Comparison of ENCODE assay signal across 10 cellular contexts in genomic region chr20:44866703-44867335, GRCh38. TPM values are rescaled to one million over a fixed set of nuclear protein-coding genes. Genes with fewer than 3 reads are reported as not detected.
DNase-seq lines count a peak whose midpoint lies in the region; ATAC-seq and TF ChIP-seq lines count a peak whose summit lies in the region.
"Had no signal": no experiment of that assay in that cellular context is flagged by ENCODE, and none has a peak within 500 bp of the region (broad histone marks: within the 10 kb centered on the region; RNA-seq: fewer than 3 reads in every experiment).

No MANE protein-coding gene starts in this region.

- no peak overlapping the region for H3K4me2 ChIP-seq in mammary epithelial cell (ENCODE audit: insufficient read depth, low read depth, low read length)

- in situ Hi-C loops in mammary epithelial cell (cut with MboI; ENCODE audit: low sequenced_read_pairs in 2 of 2) = loop anchor here (5.0 to 10.0 kb wide), 3 partner anchors 122 to 182 kb away; partner anchors contain the start of gene KCNK15 (in 1 of the 2)

- H2AFZ ChIP-seq in mammary epithelial cell (ENCODE audit: low read depth, low read length) = no peak overlapping the region

- TF ChIP-seq CTCF in mammary epithelial cell (conservative IDR thresholded peaks at IDR 0.05 in 1 of 2, IDR thresholded peaks at IDR 0.05 in 1 of 2; ENCODE audit: extremely low read depth in 1 of 2, insufficient read depth in 1 of 2, low read depth in 1 of 2, low read length in 2 of 2) (no peak), MCF 10A (IDR thresholded peaks at IDR 0.05; ENCODE audit: unreplicated experiment) (no peak), psoas muscle (IDR thresholded peaks at IDR 0.05) (no peak)

- no peak overlapping the region for H3K4me3 Mint-ChIP-seq in MCF 10A (ENCODE audit: unreplicated experiment)
- peak overlapping the region; percentile 39 for H3K4me3 Mint-ChIP-seq in activated CD4-positive, alpha-beta memory T cell treated with anti-CD3 and anti-CD28 coated beads for 36 hours

- POLR2A ChIA-PET in MCF 10A (lab: Yijun Ruan, JAX) = interaction anchor here (0.6 to 1.6 kb wide), 3 partner anchors 79 to 120 kb away, joined by 3 to 5 read pairs (median 3); no protein-coding TSS in a partner anchor
- POLR2A ChIA-PET in activated CD4-positive, alpha-beta memory T cell treated with anti-CD3 and anti-CD28 coated beads for 36 hours (lab: Charles Lee) = no interaction called here

- H3K27ac Mint-ChIP-seq in MCF 10A (ENCODE audit: low read depth, unreplicated experiment) = no peak overlapping the region
- H3K27ac Mint-ChIP-seq in activated CD4-positive, alpha-beta memory T cell treated with anti-CD3 and anti-CD28 coated beads for 36 hours = no peak overlapping the region
- H3K27ac Mint-ChIP-seq: IgD-negative memory B cell had no signal

- dilution Hi-C loops in mammary epithelial cell (cut with HindIII; ENCODE audit: low sequenced_read_pairs) = loop anchor here (5.0 to 25.0 kb wide), 3 partner anchors 50 to 430 kb away; no protein-coding TSS in a partner anchor

- CTCF ChIA-PET in mammary epithelial cell (lab: Charles Lee; ENCODE audit: low non-redundant PET) (interaction anchor here (0.6 to 0.8 kb wide), 4 partner anchors 120 to 648 kb away, joined by 3 to 5 read pairs (median 4); no protein-coding TSS in a partner anchor), MCF 10A (lab: Yijun Ruan, JAX) (interaction anchor here (0.6 to 5.4 kb wide), 36 partner anchors 9 to 399 kb away, joined by 3 to 102 read pairs (median 3); partner anchors contain the start of genes KCNK15 and YWHAB)
- CTCF ChIA-PET in activated CD4-positive, alpha-beta memory T cell treated with anti-CD3 and anti-CD28 coated beads for 36 hours (lab: Charles Lee) = interaction anchor here (0.6 to 2.2 kb wide), 17 partner anchors 12 to 650 kb away, joined by 3 to 52 read pairs (median 4); partner anchors contain the start of gene KCNK15

- no peaks in the 10 kb centered on the region for H3K79me2 ChIP-seq in mammary epithelial cell (ENCODE audit: insufficient read depth, low read length)

- H3K4me1 ChIP-seq in mammary epithelial cell (ENCODE audit: insufficient read depth, low read length) (no peaks in the 10 kb centered on the region), psoas muscle (peaks cover 7% of the 10 kb centered on the region)

- H3K9me3 Mint-ChIP-seq in MCF 10A (ENCODE audit: unreplicated experiment) = no peaks in the 10 kb centered on the region
- H3K9me3 Mint-ChIP-seq in activated CD4-positive, alpha-beta memory T cell treated with anti-CD3 and anti-CD28 coated beads for 36 hours = no peaks in the 10 kb centered on the region
- H3K9me3 Mint-ChIP-seq: IgD-negative memory B cell had no signal

- H3K27ac ChIP-seq in mammary epithelial cell (ENCODE audit: insufficient read depth, low read depth, low read length) (no peak overlapping the region), substantia nigra (ENCODE audit: low read depth, low read length, poor library complexity, severe bottlenecking) (no peak overlapping the region), psoas muscle (no peak overlapping the region)

- intact Hi-C loops in mammary epithelial cell (cut with micrococcal nuclease) (loop anchor here (1.0 to 2.0 kb wide), 5 partner anchors 81 to 182 kb away; no protein-coding TSS in a partner anchor), MCF 10A (cut with micrococcal nuclease) (loop anchor here (1.0 to 5.0 kb wide), 3 partner anchors 120 to 182 kb away; no protein-coding TSS in a partner anchor), psoas muscle (cut with DNase I) (loop anchor here (2.0 to 5.0 kb wide), 3 partner anchors 118 to 185 kb away; no protein-coding TSS in a partner anchor)
- intact Hi-C loops in activated CD4-positive, alpha-beta memory T cell treated with anti-CD3 and anti-CD28 coated beads for 36 hours (cut with micrococcal nuclease) = loop anchor here (1.0 to 10.0 kb wide), 3 partner anchors 62 to 182 kb away; no protein-coding TSS in a partner anchor

- DNase-seq in mammary epithelial cell (peak; percentile 9), MCF 10A (ENCODE audit: unreplicated experiment) (no peak), fibroblast of peridontal ligament (ENCODE audit: extremely low read depth) (peak; percentile 30), substantia nigra (lab: John Stamatoyannopoulos, UW) (no peak), psoas muscle (no peak)
- no peak for DNase-seq in activated CD4-positive, alpha-beta memory T cell treated with anti-CD3 and anti-CD28 coated beads for 36 hours
- DNase-seq in stimulated activated CD4-positive, alpha-beta T cell treated with anti-CD3 and anti-CD28 coated beads, Interleukin-4, amount 100 ng/mL, for 24 hours = no peak

- H3K36me3 Mint-ChIP-seq in MCF 10A (ENCODE audit: insufficient read depth, unreplicated experiment) = no peaks in the 10 kb centered on the region
- H3K36me3 Mint-ChIP-seq in activated CD4-positive, alpha-beta memory T cell treated with anti-CD3 and anti-CD28 coated beads for 36 hours = no peaks in the 10 kb centered on the region
- H3K36me3 Mint-ChIP-seq: IgD-negative memory B cell had no signal

- peaks cover 32% of the 10 kb centered on the region for H3K27me3 Mint-ChIP-seq in MCF 10A (ENCODE audit: insufficient read depth, unreplicated experiment)
- peaks cover 3% of the 10 kb centered on the region for H3K27me3 Mint-ChIP-seq in activated CD4-positive, alpha-beta memory T cell treated with anti-CD3 and anti-CD28 coated beads for 36 hours

- H3K36me3 ChIP-seq in mammary epithelial cell (ENCODE audit: insufficient read depth, low read length) (no peaks in the 10 kb centered on the region), psoas muscle (ENCODE audit: insufficient read depth in 1 of 2, low read depth in 1 of 2) (no peaks in the 10 kb centered on the region)

- 66% methylated on average over 8 of the region's 8 CpGs for WGBS in mammary epithelial cell (ENCODE audit: low coverage, missing lambda C conversion rate)
- 82 to 88% (median 85%) methylated on average over 8 of the region's 8 CpGs for WGBS in psoas muscle, 3 donors

- no peaks in the 10 kb centered on the region for H4K20me1 ChIP-seq in mammary epithelial cell (ENCODE audit: insufficient read depth, low read length)

- no TSS peak for BruUV-seq in mammary epithelial cell (replicated peaks; lab: Mats Ljungman, UMichigan)
- BruUV-seq in MCF 10A (replicated peaks; lab: Mats Ljungman, UMichigan) = no TSS peak

- H3K27me3 ChIP-seq in mammary epithelial cell (ENCODE audit: insufficient read depth, low read length) (peaks cover 3% of the 10 kb centered on the region), psoas muscle (ENCODE audit: insufficient read depth in 3 of 3, low read length in 2 of 3) (no peaks in the 10 kb centered on the region)

- H3K4me3 ChIP-seq in mammary epithelial cell (replicated peaks in 1 of 3; ENCODE audit: insufficient read depth in 1 of 3, low read depth in 2 of 3, low read length in 3 of 3) (no peak overlapping the region), psoas muscle (no peak overlapping the region)

- H3K9me3 ChIP-seq in mammary epithelial cell (replicated peaks; ENCODE audit: insufficient read depth, low read length) (no peaks in the 10 kb centered on the region), psoas muscle (no peaks in the 10 kb centered on the region)

- no peak overlapping the region for H3K9ac ChIP-seq in mammary epithelial cell (ENCODE audit: insufficient read depth, low read length)

- H3K4me1 Mint-ChIP-seq in MCF 10A (ENCODE audit: insufficient read depth, unreplicated experiment) = peaks cover 11% of the 10 kb centered on the region
- peaks cover 11% of the 10 kb centered on the region for H3K4me1 Mint-ChIP-seq in activated CD4-positive, alpha-beta memory T cell treated with anti-CD3 and anti-CD28 coated beads for 36 hours (ENCODE audit: low read depth)

- ATAC-seq in HG03520 (IDR thresholded peaks at IDR 0.05; ENCODE audit: unreplicated experiment) (no peak), psoas muscle (no peak)

RNA-seq across cellular contexts. Expression of gene YWHAB, which starts 18.7 kb away (rescaled TPM):
- 100 to 1,000 TPM; 100 to 238 TPM for total RNA-seq in mammary epithelial cell
- polyA plus RNA-seq in mammary epithelial cell = 150 TPM
- 117 TPM for polyA minus RNA-seq in mammary epithelial cell
- total RNA-seq in MCF 10A (2022) = 235 and 250 TPM in 2 replicates
- total RNA-seq in activated CD4-positive, alpha-beta memory T cell treated with anti-CD3 and anti-CD28 coated beads for 36 hours = 100 to 1,000 TPM; 280 to 284 TPM
- 10 to 100 TPM; 63.2 to 92.1 (median 80.6) TPM for total RNA-seq in psoas muscle
- 100 to 1,000 TPM in 1 of 3 donors, 10 to 100 TPM in 2; 44.2 to 109 (median 96.0) TPM for polyA plus RNA-seq in psoas muscle

RNA-seq across cellular contexts. Expression of gene PABPC1L, which starts 43.0 kb away (rescaled TPM):
- total RNA-seq in mammary epithelial cell = 10 to 100 TPM in 1 of 2 donors, 1 to 10 TPM in 1; 9.7 to 62.7 TPM
- 32.6 TPM for polyA plus RNA-seq in mammary epithelial cell
- polyA minus RNA-seq in mammary epithelial cell = 16.2 TPM
- 150 and 182 TPM in 2 replicates for total RNA-seq in MCF 10A (2022)
- 10 to 100 TPM; 61.5 to 70.7 TPM for total RNA-seq in activated CD4-positive, alpha-beta memory T cell treated with anti-CD3 and anti-CD28 coated beads for 36 hours
- total RNA-seq in psoas muscle = 1 to 10 TPM; 1.5 to 2.8 (median 2.1) TPM
- 1 to 10 TPM; 1.0 to 2.4 (median 1.8) TPM for polyA plus RNA-seq in psoas muscle

RNA-seq across cellular contexts. Expression of gene RIMS4, which starts 56.5 kb away (rescaled TPM):
- total RNA-seq in mammary epithelial cell = under 1 TPM; under 0.01 to 0.12 TPM
- not detected for polyA plus RNA-seq in mammary epithelial cell
- not detected for polyA minus RNA-seq in mammary epithelial cell
- total RNA-seq in MCF 10A (2022) = not detected in 2 replicates
- not detected for total RNA-seq in activated CD4-positive, alpha-beta memory T cell treated with anti-CD3 and anti-CD28 coated beads for 36 hours
- total RNA-seq in psoas muscle = under 1 TPM; 0.16 to 0.73 (median 0.39) TPM
- under 1 TPM; 0.01 to 0.10 (median 0.06) TPM for polyA plus RNA-seq in psoas muscle
- total RNA-seq: fibroblast of villous mesenchyme had no signal
- polyA plus RNA-seq: IgD-negative memory B cell had no signal

Comparison
In these comparisons a context has a peak if more than half of its experiments do, and no peak if none do; other contexts are left out.
1. DNase-seq: peak in mammary epithelial cell (single experiment) and fibroblast of peridontal ligament (single experiment); none in MCF 10A (single experiment), activated CD4-positive, alpha-beta memory T cell treated with anti-CD3 and anti-CD28 coated beads for 36 hours (single experiment), substantia nigra (0 of 49), stimulated activated CD4-positive, alpha-beta T cell treated with anti-CD3 and anti-CD28 coated beads, Interleukin-4, amount 100 ng/mL, for 24 hours (single experiment) and psoas muscle (0 of 2).